Comparison of ENCODE assay signal across 20 cellular contexts in the genomic region with DNA sequence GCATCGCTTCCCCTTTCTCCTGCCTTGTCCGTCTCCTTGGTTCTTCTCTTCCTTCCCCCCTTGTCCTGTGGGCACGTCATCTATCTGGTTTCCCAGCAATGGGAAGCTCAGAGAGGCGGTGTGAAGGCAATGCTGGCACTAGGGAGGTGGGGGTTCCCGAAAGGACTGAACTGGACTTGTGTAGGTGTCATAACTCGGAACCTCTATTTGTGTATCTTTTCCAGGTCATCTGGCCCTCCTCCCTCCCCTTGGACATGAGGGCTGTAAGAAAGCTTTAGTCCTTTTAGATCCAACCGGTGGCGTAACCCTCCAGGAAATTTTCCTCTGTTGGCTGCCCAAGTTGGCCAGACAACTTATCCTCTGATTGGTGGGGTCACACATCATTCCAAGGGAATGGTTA.
"Had no signal": no experiment of that assay in that cellular context is flagged by ENCODE, and none has a peak within 500 bp of the region (broad histone marks: within the 10 kb centered on the region; RNA-seq: fewer than 3 reads in every experiment).

No MANE protein-coding gene starts in this region.

- H3K4me1 Mint-ChIP-seq: activated CD4-positive, alpha-beta memory T cell treated with anti-CD3 and anti-CD28 coated beads, Interleukin-2, amount 10 ng/mL, durations not matched to agents 7 days and 5 days; central memory CD8-positive, alpha-beta T cell; immature natural killer cell had no signal

- H3K9me3 ChIP-seq: thyroid gland had no signal

- H3K36me3 ChIP-seq: lower lobe of right lung, thyroid gland had no signal

- H3K27ac Mint-ChIP-seq: activated CD4-positive, alpha-beta memory T cell treated with anti-CD3 and anti-CD28 coated beads, Interleukin-2, amount 10 ng/mL, durations not matched to agents 7 days and 5 days; activated naive CD8-positive, alpha-beta T cell; activated T-cell treated with anti-CD3 and anti-CD28 coated beads, Interleukin-2, amount 50 U/mL, for 72 hours; brain; immature natural killer cell; naive thymus-derived CD4-positive, alpha-beta T cell; T-helper 1 cell treated with Interleukin-12 subunit alpha and Interleukin-12 subunit beta and Interleukin-4 antibody, amounts not matched to agents 30 μg/mL and 1 μg/mL, for 36 hours had no signal

- H3K4me3 Mint-ChIP-seq: activated CD4-positive, alpha-beta memory T cell treated with anti-CD3 and anti-CD28 coated beads, Interleukin-2, amount 10 ng/mL, durations not matched to agents 7 days and 5 days; activated naive CD8-positive, alpha-beta T cell; activated T-cell treated with anti-CD3 and anti-CD28 coated beads, Interleukin-2, amount 50 U/mL, for 72 hours; brain; central memory CD8-positive, alpha-beta T cell; immature natural killer cell; naive thymus-derived CD4-positive, alpha-beta T cell; T-helper 1 cell treated with Interleukin-12 subunit alpha and Interleukin-12 subunit beta and Interleukin-4 antibody, amounts not matched to agents 30 μg/mL and 1 μg/mL, for 36 hours had no signal

- H3K4me1 ChIP-seq: foreskin keratinocyte had no signal

- H3K27ac ChIP-seq: foreskin keratinocyte, lower lobe of right lung had no signal

- H3K4me3 ChIP-seq: lower lobe of right lung, thyroid gland had no signal

- H3K27me3 ChIP-seq: foreskin keratinocyte, thyroid gland had no signal

- DNase-seq: activated CD4-positive, alpha-beta memory T cell treated with anti-CD3 and anti-CD28 coated beads, Interleukin-2, amount 10 ng/mL, durations not matched to agents 7 days and 5 days; activated CD4-positive, alpha-beta T cell treated with anti-CD3 and anti-CD28 coated beads for 4 hours; activated gamma-delta T cell treated with Interleukin-2 at 50 U/mL for 16 hours; activated T-cell treated with anti-CD3 and anti-CD28 coated beads, Interleukin-2, amount 50 U/mL, for 72 hours; amygdala; cortex of kidney; effector CD4-positive, alpha-beta T cell; foreskin keratinocyte; immature natural killer cell; lower lobe of right lung; naive thymus-derived CD4-positive, alpha-beta T cell; retina; Right ventricle myocardium superior; small intestine had no signal

- ATAC-seq: activated T-cell treated with anti-CD3 and anti-CD28 coated beads, Interleukin-2, amount 50 U/mL, for 72 hours; foreskin keratinocyte; lower lobe of right lung; naive thymus-derived CD4-positive, alpha-beta T cell; SK-N-SH treated with all-trans-retinoic acid at 6 μM for 48 hours had no signal
